37 cellular contexts compared by ENCODE assay signal in the genomic region with DNA sequence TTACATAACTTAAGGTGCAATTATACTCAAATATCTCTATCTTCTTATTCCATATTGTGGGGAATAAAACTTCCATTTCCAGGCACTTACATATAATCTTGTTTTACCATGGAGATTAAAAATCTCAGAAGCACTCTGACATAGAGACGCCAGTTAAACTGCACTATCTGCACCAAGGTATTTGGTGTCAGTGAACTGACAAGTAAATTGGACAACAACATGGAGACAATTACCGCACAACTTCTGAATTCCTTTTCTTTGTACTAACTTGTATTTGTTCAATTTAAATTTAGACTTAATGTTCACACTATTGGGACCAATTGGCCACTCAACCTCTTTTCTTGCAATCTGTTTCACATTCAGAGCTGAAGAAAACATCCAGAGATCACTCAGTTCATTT.
DNase-seq lines count a peak whose midpoint lies in the region; ATAC-seq, FAIRE-seq and TF ChIP-seq lines count a peak whose summit lies in the region.
"Had no signal": no experiment of that assay in that cellular context is flagged by ENCODE, and none has a peak within 500 bp of the region (broad histone marks: within the 10 kb centered on the region; RNA-seq: fewer than 3 reads in every experiment).

No MANE protein-coding gene starts in this region.

- intact Hi-C loops in left ventricle myocardium superior (cut with micrococcal nuclease) (no loop called here), kidney (cut with DNase I) (no loop called here)

- no peaks in the 10 kb centered on the region for H4K20me1 ChIP-seq in neural cell (ENCODE audit: insufficient read depth)
- H4K20me1 ChIP-seq: BLaER1; BLaER1 treated with 17β-estradiol and CSF1 and Interleukin-3, amounts not matched to agents 10 nM and 100 nM had no signal

- no peak for FAIRE-seq in kidney (lab: Jason Lieb, UNC)
- FAIRE-seq: A204.1, A549, D721Med had no signal

- H3K9me3 Mint-ChIP-seq in WTC11 (peaks cover 36% of the 10 kb centered on the region), neural crest cell (peaks cover 10% of the 10 kb centered on the region)
- H3K9me3 Mint-ChIP-seq: CD4-positive, alpha-beta T cell; CD8-positive, alpha-beta T cell had no signal

- peak overlapping the region; percentile 68; the same call in 1 of the 2 replicates for H3K27ac Mint-ChIP-seq in WTC11
- peak overlapping the region; percentile 64 for H3K27ac Mint-ChIP-seq in neural crest cell (ENCODE audit: unreplicated experiment)
- H3K27ac Mint-ChIP-seq: B cell; CD14-positive monocyte; CD4-positive, alpha-beta memory T cell; CD4-positive, alpha-beta T cell; CD4-positive, CD25-positive, alpha-beta regulatory T cell; CD8-positive, alpha-beta memory T cell; CD8-positive, alpha-beta T cell had no signal

- peak overlapping the region; percentile 21 for H3K4me2 ChIP-seq in neural cell (ENCODE audit: low read length)
- H3K4me2 ChIP-seq: A549; BLaER1; BLaER1 treated with 17β-estradiol and CSF1 and Interleukin-3, amounts not matched to agents 10 nM and 100 nM had no signal

- H3K27ac ChIP-seq in cardiac muscle cell (peak overlapping the region; percentile 62), neural cell (ENCODE audit: low read length) (peak overlapping the region; percentile 70), kidney (ENCODE audit: low read depth in 2 of 2, low read length in 2 of 2) (no peak overlapping the region)
- H3K27ac ChIP-seq: 22Rv1; A549; BLaER1; BLaER1 treated with 17β-estradiol and CSF1 and Interleukin-3, amounts not matched to agents 10 nM and 100 nM; C4-2B had no signal

- H3K4me3 Mint-ChIP-seq in WTC11 (no peak overlapping the region), neural crest cell (no peak overlapping the region)
- H3K4me3 Mint-ChIP-seq: B cell; CD14-positive monocyte; CD4-positive, alpha-beta memory T cell; CD4-positive, alpha-beta T cell; CD4-positive, CD25-positive, alpha-beta regulatory T cell; CD8-positive, alpha-beta memory T cell; CD8-positive, alpha-beta T cell had no signal

- H3K27me3 Mint-ChIP-seq in WTC11 (ENCODE audit: low read depth) (no peaks in the 10 kb centered on the region), neural crest cell (ENCODE audit: low read depth) (no peaks in the 10 kb centered on the region)
- H3K27me3 Mint-ChIP-seq: B cell; CD4-positive, alpha-beta memory T cell; CD4-positive, alpha-beta T cell; CD4-positive, CD25-positive, alpha-beta regulatory T cell; CD8-positive, alpha-beta memory T cell had no signal

- no peak overlapping the region for H2AFZ ChIP-seq in neural cell (ENCODE audit: low read depth, low read length)

- H3K4me3 ChIP-seq in cardiac muscle cell = no peak overlapping the region
- H3K4me3 ChIP-seq in neural cell (ENCODE audit: low read length) = peak overlapping the region; percentile 34
- no peak overlapping the region for H3K4me3 ChIP-seq in kidney (ENCODE audit: low read length in 2 of 2)
- H3K4me3 ChIP-seq: A549; BLaER1; BLaER1 treated with 17β-estradiol and CSF1 and Interleukin-3, amounts not matched to agents 10 nM and 100 nM had no signal

- no peak for DNase-seq in cardiac muscle cell (ENCODE audit: low read depth in 1 of 2, low spot score in 1 of 2)
- no peak for DNase-seq in left ventricle myocardium superior
- DNase-seq in WTC11 (ENCODE audit: low spot score) = no peak
- DNase-seq in neural crest cell (ENCODE audit: low read depth, low spot score) = no peak
- no peak for DNase-seq in kidney
- no peak for DNase-seq in NCI-H128 (lab: John Stamatoyannopoulos, UW; ENCODE audit: unreplicated experiment)
- DNase-seq: 8988T; ACHN; AML-193; BE2C; C1 segment of cervical spinal cord; Caco-2; Calu3; CD4-positive, alpha-beta memory T cell; CD4-positive, alpha-beta T cell; CD4-positive, CD25-positive, alpha-beta regulatory T cell; CD8-positive, alpha-beta memory T cell; CD8-positive, alpha-beta T cell; COR-L47; DMS 273 treated with DMSO at 0.1 percent for 48 hours; DMS153; DMS53; DMS79; DMS79 treated with DMSO at 0.1 percent for 48 hours; DND-41; EL had no signal

- H3K9ac ChIP-seq in neural cell (ENCODE audit: low read length) (peak overlapping the region; percentile 6), kidney (ENCODE audit: low read length in 2 of 2) (no peak overlapping the region)
- H3K9ac ChIP-seq: BLaER1; BLaER1 treated with 17β-estradiol and CSF1 and Interleukin-3, amounts not matched to agents 10 nM and 100 nM had no signal

- no peaks in the 10 kb centered on the region for H3K27me3 ChIP-seq in cardiac muscle cell
- no peaks in the 10 kb centered on the region for H3K27me3 ChIP-seq in neural cell (ENCODE audit: insufficient read depth, low read depth, low read length)
- H3K27me3 ChIP-seq: BE2C; BLaER1; BLaER1 treated with 17β-estradiol and CSF1 and Interleukin-3, amounts not matched to agents 10 nM and 100 nM had no signal

- H3K4me1 ChIP-seq in cardiac muscle cell (ENCODE audit: low read depth) (peaks cover 4% of the 10 kb centered on the region), kidney (ENCODE audit: control insufficient read depth in 1 of 2, insufficient read depth in 1 of 2, low read depth in 1 of 2, low read length in 2 of 2) (no peaks in the 10 kb centered on the region)
- H3K4me1 ChIP-seq: A549; BLaER1; BLaER1 treated with 17β-estradiol and CSF1 and Interleukin-3, amounts not matched to agents 10 nM and 100 nM had no signal

- POLR2A ChIA-PET in WTC11 (lab: Charles Lee) = no interaction called here

- 0 out of 2 replicates have a peak, but pooled peaks cover 2% of the 10 kb centered on the region for H3K4me1 Mint-ChIP-seq in WTC11
- peaks cover 8% of the 10 kb centered on the region for H3K4me1 Mint-ChIP-seq in neural crest cell
- H3K4me1 Mint-ChIP-seq: B cell; CD14-positive monocyte; CD4-positive, alpha-beta memory T cell; CD8-positive, alpha-beta memory T cell had no signal

- TF ChIP-seq CTCF in cardiac muscle cell (IDR thresholded peaks at IDR 0.05; ENCODE audit: low read depth, low read length) = no peak
- TF ChIP-seq CTCF in WTC11 (IDR thresholded peaks at IDR 0.05) = no peak
- TF ChIP-seq CTCF in neural cell (IDR thresholded peaks at IDR 0.05; ENCODE audit: poor library complexity, severe bottlenecking) = no peak
- TF ChIP-seq CTCF in neural crest cell (conservative IDR thresholded peaks at IDR 0.05) = no peak
- TF ChIP-seq CTCF in kidney (IDR thresholded peaks at IDR 0.05; ENCODE audit: borderline replicate concordance, extremely low read depth, insufficient read depth) = no peak

- H3F3A ChIP-seq in neural cell (ENCODE audit: insufficient read depth, low read length, poor library complexity, severe bottlenecking) = no peaks in the 10 kb centered on the region

- no peaks in the 10 kb centered on the region for H3K9me3 ChIP-seq in cardiac muscle cell (ENCODE audit: low read depth)
- no peaks in the 10 kb centered on the region for H3K9me3 ChIP-seq in neural cell (ENCODE audit: low read length)
- H3K9me3 ChIP-seq in kidney (ENCODE audit: control insufficient read depth in 1 of 2, low read length in 2 of 2) = no peaks in the 10 kb centered on the region

- no peaks in the 10 kb centered on the region for H3K79me2 ChIP-seq in neural cell (replicated peaks; ENCODE audit: insufficient read depth, low read length)

- peak; percentile 13 for TF ChIP-seq RAD21 in neural cell (conservative IDR thresholded peaks at IDR 0.05)

- TF ChIP-seq EP300 in neural cell (conservative IDR thresholded peaks at IDR 0.05; ENCODE audit: poor library complexity, severe bottlenecking) = peak; percentile 90

- CTCF ChIA-PET in WTC11 (lab: Charles Lee) = no interaction called here

- H3K36me3 ChIP-seq in cardiac muscle cell (no peaks in the 10 kb centered on the region), neural cell (ENCODE audit: insufficient read depth, low read length) (no peaks in the 10 kb centered on the region), kidney (ENCODE audit: control insufficient read depth in 1 of 2, insufficient read depth in 2 of 2, low read length in 2 of 2) (no peaks in the 10 kb centered on the region)

- no peaks in the 10 kb centered on the region for H3K9me2 ChIP-seq in neural cell (ENCODE audit: insufficient read depth, low read length)

- H3K36me3 Mint-ChIP-seq in WTC11 (peaks cover 54% of the 10 kb centered on the region), neural crest cell (ENCODE audit: low read depth) (peaks cover 33% of the 10 kb centered on the region)

- ATAC-seq in left ventricle myocardium superior = no peak
- no peak for ATAC-seq in WTC11
- no peak for ATAC-seq in HG03159 (IDR thresholded peaks at IDR 0.05; ENCODE audit: unreplicated experiment)
- ATAC-seq: A549; CD8-positive, alpha-beta T cell had no signal

TF ChIP-seq in WTC11, 78 proteins besides CTCF, POLR2A, EP300 and RAD21:
- TF ChIP-seq HMGA2 (CRISPR knock-in tag; IDR thresholded peaks at IDR 0.05) (no peak), GABPB1 (CRISPR knock-in tag; IDR thresholded peaks at IDR 0.05) (no peak), SMAD3 (CRISPR knock-in tag; IDR thresholded peaks at IDR 0.05; ENCODE audit: borderline replicate concordance) (no peak), NR2C2 (CRISPR knock-in tag; IDR thresholded peaks at IDR 0.05) (no peak)

TF ChIP-seq in neural cell, 6 proteins besides CTCF, POLR2A, EP300 and RAD21 (continues in another document):
- TF ChIP-seq POLR2AphosphoS5 (IDR thresholded peaks at IDR 0.05) = peak; percentile 78
- TF ChIP-seq TAF1 (IDR thresholded peaks at IDR 0.05; ENCODE audit: low read depth) = no peak
- TF ChIP-seq MXI1 (conservative IDR thresholded peaks at IDR 0.05; ENCODE audit: poor library complexity, severe bottlenecking) = no peak
- TF ChIP-seq SMC3 (conservative IDR thresholded peaks at IDR 0.05; ENCODE audit: poor library complexity) = peak; percentile 5
- no peak for TF ChIP-seq EZH2 (IDR thresholded peaks at IDR 0.05; ENCODE audit: borderline replicate concordance, insufficient read depth, low read length, poor library complexity, severe bottlenecking)

Comparison
In these comparisons a context has a peak if more than half of its experiments do, and no peak if none do; other contexts are left out.
1. H3K27ac ChIP-seq: peak in cardiac muscle cell (single experiment) and neural cell (single experiment); none in kidney (0 of 2).